In the genomic region with DNA sequence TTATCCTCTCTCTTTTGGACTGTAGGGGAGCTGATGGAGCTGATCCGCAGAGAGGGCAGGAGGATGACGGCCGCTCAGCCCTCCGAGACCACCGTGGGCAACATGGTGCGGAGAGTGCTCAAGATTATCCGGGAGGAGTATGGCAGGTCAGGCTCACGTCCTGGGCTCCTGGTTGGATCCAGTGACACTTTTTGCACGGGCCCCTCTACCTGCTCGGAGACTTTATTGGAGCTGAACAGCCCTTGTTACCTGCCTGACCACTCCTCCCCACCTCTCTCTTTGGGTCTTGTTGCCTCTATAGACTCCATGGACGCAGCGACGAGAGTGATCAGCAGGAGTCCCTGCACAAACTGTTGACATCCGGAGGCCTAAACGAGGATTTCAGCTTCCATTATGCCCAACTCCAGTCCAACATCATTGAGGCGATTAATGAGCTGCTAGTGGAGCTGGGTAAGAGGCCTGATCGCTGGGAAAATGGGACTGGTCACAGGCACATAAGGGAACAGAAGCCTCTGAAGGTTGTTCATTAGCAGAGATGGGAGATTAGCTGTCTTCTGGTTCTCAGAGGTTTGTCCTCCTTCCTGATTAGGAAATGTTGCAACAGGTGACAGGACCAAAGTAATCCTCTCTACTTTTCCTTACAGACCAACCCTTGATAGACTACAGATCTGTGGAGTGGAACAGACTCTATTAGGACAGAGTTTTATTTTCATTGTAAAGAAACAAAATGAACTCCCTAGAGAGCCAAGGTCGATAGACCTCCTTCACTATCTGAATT, we compare ENCODE assay signal across 8 cellular contexts. TPM values are rescaled to one million over a fixed set of nuclear protein-coding genes. Genes with fewer than 3 reads are reported as not detected.
A peak's percentile ranks its signal among the peaks of the same experiment; 100 is the strongest.
DNase-seq lines count a peak whose midpoint lies in the region; ATAC-seq and TF ChIP-seq lines count a peak whose summit lies in the region.

No MANE protein-coding gene starts in this region.

- H3K27ac ChIP-seq in iPS-18a (ENCODE audit: low read length) (no peak overlapping the region), stomach (peak overlapping the region in 4 of 5 donors; percentile 80 to 87 (median 85))

- peak overlapping the region; percentile 95 for H3K4me3 Mint-ChIP-seq in activated CD8-positive, alpha-beta memory T cell treated with anti-CD3 and anti-CD28 coated beads, Interleukin-2, amount 10 ng/mL, durations not matched to agents 7 days and 5 days
- H3K4me3 Mint-ChIP-seq in activated T-cell treated with anti-CD3 and anti-CD28 coated beads, Interleukin-2, amount 50 U/mL, for 24 hours, result peak overlapping the region; percentile 97

- H3K4me1 Mint-ChIP-seq in activated CD8-positive, alpha-beta memory T cell treated with anti-CD3 and anti-CD28 coated beads, Interleukin-2, amount 10 ng/mL, durations not matched to agents 7 days and 5 days, result peaks cover 38% of the 10 kb centered on the region
- H3K4me1 Mint-ChIP-seq in activated T-cell treated with anti-CD3 and anti-CD28 coated beads, Interleukin-2, amount 50 U/mL, for 24 hours (ENCODE audit: low read depth), result peaks cover 46% of the 10 kb centered on the region

- peaks cover 34% of the 10 kb centered on the region for H3K36me3 ChIP-seq in iPS-18a (ENCODE audit: control insufficient read depth, low read depth, low read length)
- H3K36me3 ChIP-seq in stomach, result peaks cover 22 to 39% (median 36%) of the 10 kb centered on the region in 4 donors

- H3K36me3 Mint-ChIP-seq in activated CD8-positive, alpha-beta memory T cell treated with anti-CD3 and anti-CD28 coated beads, Interleukin-2, amount 10 ng/mL, durations not matched to agents 7 days and 5 days, result peaks cover 45% of the 10 kb centered on the region
- peaks cover 57% of the 10 kb centered on the region for H3K36me3 Mint-ChIP-seq in activated T-cell treated with anti-CD3 and anti-CD28 coated beads, Interleukin-2, amount 50 U/mL, for 24 hours (ENCODE audit: low read depth)

- H3K27ac Mint-ChIP-seq in activated CD8-positive, alpha-beta memory T cell treated with anti-CD3 and anti-CD28 coated beads, Interleukin-2, amount 10 ng/mL, durations not matched to agents 7 days and 5 days, result peak overlapping the region; percentile 92
- peak overlapping the region; percentile 97 for H3K27ac Mint-ChIP-seq in activated T-cell treated with anti-CD3 and anti-CD28 coated beads, Interleukin-2, amount 50 U/mL, for 24 hours

- no peak for DNase-seq in activated CD8-positive, alpha-beta memory T cell treated with anti-CD3 and anti-CD28 coated beads, Interleukin-2, amount 10 ng/mL, durations not matched to agents 7 days and 5 days
- DNase-seq in activated CD8-positive, alpha-beta memory T cell treated with anti-CD3 and anti-CD28 coated beads, Interleukin-2, amount 50 U/mL, for 48 hours, result no peak
- no peak for DNase-seq in activated T-cell treated with anti-CD3 and anti-CD28 coated beads, Interleukin-2, amount 50 U/mL, for 24 hours
- DNase-seq in stomach (no peak), occipital lobe (lab: John Stamatoyannopoulos, UW) (no peak), GM19240 (ENCODE audit: insufficient read length, low spot score) (no peak)

- 6 to 10% (median 9%) methylated on average over 18 of the region's 18 CpGs for WGBS in stomach, 5 donors

- TF ChIP-seq CTCF in stomach (IDR thresholded peaks at IDR 0.05), result no peak

- no peaks in the 10 kb centered on the region for H3K9me3 Mint-ChIP-seq in activated CD8-positive, alpha-beta memory T cell treated with anti-CD3 and anti-CD28 coated beads, Interleukin-2, amount 10 ng/mL, durations not matched to agents 7 days and 5 days (ENCODE audit: low read depth)
- H3K9me3 Mint-ChIP-seq in activated T-cell treated with anti-CD3 and anti-CD28 coated beads, Interleukin-2, amount 50 U/mL, for 24 hours, result no peaks in the 10 kb centered on the region

- no peak for ATAC-seq in activated CD8-positive, alpha-beta memory T cell treated with anti-CD3 and anti-CD28 coated beads, Interleukin-2, amount 10 ng/mL, durations not matched to agents 7 days and 5 days
- ATAC-seq in GM21737 (IDR thresholded peaks at IDR 0.05; ENCODE audit: unreplicated experiment), result no peak

- TF ChIP-seq POLR2A in stomach (IDR thresholded peaks at IDR 0.05), result no peak

- H3K27me3 ChIP-seq in iPS-18a (ENCODE audit: control insufficient read depth, insufficient read depth, low read length), result no peaks in the 10 kb centered on the region
- H3K27me3 ChIP-seq in stomach, result no peaks in the 10 kb centered on the region

- H3K4me3 ChIP-seq in iPS-18a (ENCODE audit: low read length) (peak overlapping the region; percentile 79), stomach (peak overlapping the region; percentile 87 to 97 (median 92))

- H3K27me3 Mint-ChIP-seq in activated CD8-positive, alpha-beta memory T cell treated with anti-CD3 and anti-CD28 coated beads, Interleukin-2, amount 10 ng/mL, durations not matched to agents 7 days and 5 days, result no peaks in the 10 kb centered on the region
- no peaks in the 10 kb centered on the region for H3K27me3 Mint-ChIP-seq in activated T-cell treated with anti-CD3 and anti-CD28 coated beads, Interleukin-2, amount 50 U/mL, for 24 hours

- H3K9ac ChIP-seq in iPS-18a (ENCODE audit: low read length), result peak overlapping the region; percentile 63

- TF ChIP-seq EP300 in stomach (IDR thresholded peaks at IDR 0.05), result no peak

- CTCF ChIA-PET in activated CD8-positive, alpha-beta memory T cell treated with anti-CD3 and anti-CD28 coated beads, Interleukin-2, amount 10 ng/mL, durations not matched to agents 7 days and 5 days (lab: Charles Lee), result interaction anchor here (0.7 to 2.9 kb wide), 12 partner anchors 10 to 141 kb away, joined by 3 to 14 read pairs (median 3); partner anchors contain the start of genes ACYP1 and RPS6KL1

- H3K9me3 ChIP-seq in iPS-18a (ENCODE audit: control insufficient read depth, low read depth, low read length) (no peaks in the 10 kb centered on the region), stomach (no peaks in the 10 kb centered on the region)

- intact Hi-C loops in stomach (cut with DNase I; ENCODE audit: low total_unique reads), result no loop called here

- peaks cover 5% of the 10 kb centered on the region for H3K4me1 ChIP-seq in iPS-18a (ENCODE audit: control insufficient read depth, low read depth, low read length)
- peaks cover 10 to 28% (median 22%) of the 10 kb centered on the region in 4 donors for H3K4me1 ChIP-seq in stomach

RNA-seq across cellular contexts. Expression of gene EIF2B2, which starts 0.7 kb away (rescaled TPM):
- total RNA-seq in activated CD8-positive, alpha-beta memory T cell treated with anti-CD3 and anti-CD28 coated beads, Interleukin-2, amount 10 ng/mL, durations not matched to agents 7 days and 5 days, result 10 to 100 TPM; 47.9 to 54.0 TPM
- total RNA-seq in stomach, result 100 to 1,000 TPM in 1 of 5 donors, 10 to 100 TPM in 3, 1 to 10 TPM in 1; 5.8 to 182 (median 23.7) TPM
- polyA plus RNA-seq in stomach, result 10 to 100 TPM; 27.6 to 32.1 (median 29.1) TPM
- 20.3 TPM for total RNA-seq in occipital lobe

RNA-seq across cellular contexts. Expression of gene MLH3, which starts 47.8 kb away (rescaled TPM):
- total RNA-seq in activated CD8-positive, alpha-beta memory T cell treated with anti-CD3 and anti-CD28 coated beads, Interleukin-2, amount 10 ng/mL, durations not matched to agents 7 days and 5 days, result 10 to 100 TPM; 15.1 to 16.2 TPM
- total RNA-seq in stomach (10 to 100 TPM in 4 of 5 donors, 1 to 10 TPM in 1; 9.3 to 53.2 (median 36.8) TPM), occipital lobe (65.2 TPM)
- 10 to 100 TPM in 1 of 3 donors, 1 to 10 TPM in 2; 7.2 to 13.4 (median 8.3) TPM for polyA plus RNA-seq in stomach

RNA-seq across cellular contexts. Expression of gene PGF, which starts 48.0 kb away (rescaled TPM):
- under 1 TPM; 0.29 to 0.56 TPM for total RNA-seq in activated CD8-positive, alpha-beta memory T cell treated with anti-CD3 and anti-CD28 coated beads, Interleukin-2, amount 10 ng/mL, durations not matched to agents 7 days and 5 days
- 10 to 100 TPM in 1 of 5 donors, 1 to 10 TPM in 3, not detected in 1; 1.8 to 13.3 (median 8.1) TPM for total RNA-seq in stomach
- polyA plus RNA-seq in stomach, result 1 to 10 TPM; 3.7 to 7.2 (median 4.8) TPM
- 2.0 TPM for total RNA-seq in occipital lobe
